20 cellular contexts compared by ENCODE assay signal in the genomic region with DNA sequence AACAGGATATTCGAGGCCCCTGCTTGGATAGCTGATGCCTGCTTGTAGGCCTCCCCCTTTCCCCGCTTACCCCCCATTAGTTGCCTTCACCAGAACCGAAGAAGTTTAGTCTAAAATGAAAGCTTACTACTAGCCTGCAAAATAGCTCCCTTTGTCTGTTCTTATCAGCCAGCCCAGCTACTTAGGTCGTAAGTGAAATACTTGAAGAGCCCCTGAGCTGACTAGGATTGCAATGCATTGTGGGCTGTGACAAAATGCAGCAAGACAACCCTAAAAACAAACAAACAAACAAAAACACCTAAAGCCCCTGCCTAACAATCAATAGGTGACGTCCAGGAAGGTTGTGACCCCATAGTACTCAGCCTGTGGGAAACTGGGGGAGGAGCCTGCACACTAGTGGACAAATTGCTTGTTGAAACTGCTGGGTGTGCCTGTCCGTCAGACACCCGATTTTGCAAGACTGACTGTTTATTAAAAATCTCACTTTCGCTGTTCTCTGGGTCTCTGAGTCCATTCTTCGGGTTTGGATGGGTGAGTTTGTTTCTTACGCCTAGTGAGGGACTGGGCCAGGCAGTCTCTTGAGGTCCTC.
A peak's percentile ranks its signal among the peaks of the same experiment; 100 is the strongest.
DNase-seq lines count a peak whose midpoint lies in the region; ATAC-seq and TF ChIP-seq lines count a peak whose summit lies in the region.
"Had no signal": no experiment of that assay in that cellular context is flagged by ENCODE, and none has a peak within 500 bp of the region (broad histone marks: within the 10 kb centered on the region; RNA-seq: fewer than 3 reads in every experiment).

No MANE protein-coding gene starts in this region.

- POLR2A ChIA-PET in activated CD8-positive, alpha-beta T cell treated with anti-CD3 and anti-CD28 coated beads, Interleukin-2, amount 10 ng/mL, durations not matched to agents 7 days and 5 days (lab: Charles Lee) = interaction anchor here (0.6 to 1.6 kb wide), 3 partner anchors 31 to 212 kb away, joined by 3 to 6 read pairs (median 4); a partner anchor contains a TSS
- POLR2A ChIA-PET in activated CD8-positive, alpha-beta T cell treated with anti-CD3 and anti-CD28 coated beads for 36 hours (lab: Charles Lee) = interaction anchor here (0.6 to 9.6 kb wide), 3 partner anchors 9 to 205 kb away, joined by 3 to 116 read pairs (median 14); a partner anchor contains a TSS

- no peak for TF ChIP-seq CTCF in activated CD8-positive, alpha-beta T cell treated with anti-CD3 and anti-CD28 coated beads for 36 hours (IDR thresholded peaks at IDR 0.05)
- TF ChIP-seq CTCF in upper lobe of right lung (IDR thresholded peaks at IDR 0.05) = no peak

- peaks cover 39% of the 10 kb centered on the region for H3K4me1 Mint-ChIP-seq in activated CD8-positive, alpha-beta T cell treated with anti-CD3 and anti-CD28 coated beads, Interleukin-2, amount 10 ng/mL, durations not matched to agents 7 days and 5 days (ENCODE audit: low read depth)
- H3K4me1 Mint-ChIP-seq in activated CD8-positive, alpha-beta T cell treated with anti-CD3 and anti-CD28 coated beads for 36 hours (ENCODE audit: low read depth) = peaks cover 47% of the 10 kb centered on the region

- 80 to 81% methylated on average over 5 to 7 of the region's 10 CpGs for WGBS in mesodermal cell (ENCODE audit: insufficient coverage in 2 of 2), 2 experiments

- peak; percentile 19 for DNase-seq in activated CD8-positive, alpha-beta T cell treated with anti-CD3 and anti-CD28 coated beads, Interleukin-2, amount 10 ng/mL, durations not matched to agents 7 days and 5 days
- no peak for DNase-seq in activated CD8-positive, alpha-beta T cell treated with anti-CD3 and anti-CD28 coated beads for 36 hours
- DNase-seq in amniotic epithelial cell (ENCODE audit: low read depth) = peak; percentile 2
- no peak for DNase-seq in upper lobe of right lung
- no peak for DNase-seq in NCI-H1694 treated with DMSO at 0.1 percent for 48 hours (lab: John Stamatoyannopoulos, UW)
- no peak for DNase-seq in stimulated activated CD4-positive, alpha-beta T cell treated with anti-CD3 and anti-CD28 coated beads, Interleukin-15, amount 100 ng/mL, for 24 hours
- DNase-seq: activated effector memory CD4-positive, alpha-beta T cell treated with Interleukin-2 at 50 U/mL for 16 hours; anterior cingulate cortex; CD4-positive, alpha-beta memory T cell; cerebellar nuclear complex; DMS53; effector memory CD4-positive, alpha-beta T cell had no signal

- intact Hi-C loops in activated CD8-positive, alpha-beta T cell treated with anti-CD3 and anti-CD28 coated beads for 36 hours (cut with micrococcal nuclease) = loop anchor here (5.0 kb wide), 2 partner anchors 110 to 205 kb away; a partner anchor contains a TSS
- intact Hi-C loops in upper lobe of right lung (cut with DNase I) = no loop called here

- H3K27me3 ChIP-seq in upper lobe of right lung = no peaks in the 10 kb centered on the region
- H3K27me3 ChIP-seq: SJSA1 had no signal

- ATAC-seq in activated CD8-positive, alpha-beta T cell treated with anti-CD3 and anti-CD28 coated beads, Interleukin-2, amount 10 ng/mL, durations not matched to agents 7 days and 5 days = no peak
- ATAC-seq in activated CD8-positive, alpha-beta T cell treated with anti-CD3 and anti-CD28 coated beads for 36 hours = no peak
- ATAC-seq in upper lobe of right lung (peak; percentile 42), HG03045 (IDR thresholded peaks at IDR 0.05; ENCODE audit: unreplicated experiment) (no peak)
- ATAC-seq: activated CD4-positive, CD25-positive, alpha-beta regulatory T cell treated with anti-CD3 and anti-CD28 coated beads, Interleukin-2, amount 50 U/mL, for 24 hours; natural killer cell treated with Interleukin-12 subunit alpha and Interleukin-12 subunit beta and Interleukin-15 and Interleukin-18, amount 100 ng/mL, for 72 hours had no signal

- H3K4me3 ChIP-seq in mesodermal cell (ENCODE audit: extremely low read depth, insufficient read depth, low read length, poor library complexity, severe bottlenecking) (no peak overlapping the region), upper lobe of right lung (no peak overlapping the region)
- H3K4me3 ChIP-seq: lung, prostate gland, SJSA1 had no signal

- no peaks in the 10 kb centered on the region for H3K9me3 Mint-ChIP-seq in activated CD8-positive, alpha-beta T cell treated with anti-CD3 and anti-CD28 coated beads, Interleukin-2, amount 10 ng/mL, durations not matched to agents 7 days and 5 days (ENCODE audit: insufficient read depth)
- no peaks in the 10 kb centered on the region for H3K9me3 Mint-ChIP-seq in activated CD8-positive, alpha-beta T cell treated with anti-CD3 and anti-CD28 coated beads for 36 hours
- H3K9me3 Mint-ChIP-seq: CD4-positive, alpha-beta memory T cell; natural killer cell treated with Interleukin-12 subunit alpha and Interleukin-12 subunit beta and Interleukin-15 and Interleukin-18, amount 100 ng/mL, for 72 hours; T-helper 2 cell treated with Interferon-gamma antibody and Interleukin-4, amounts not matched to agents 5 μg/mL and 100 μg/mL, for 36 hours had no signal

- H3K27me3 Mint-ChIP-seq in activated CD8-positive, alpha-beta T cell treated with anti-CD3 and anti-CD28 coated beads, Interleukin-2, amount 10 ng/mL, durations not matched to agents 7 days and 5 days (ENCODE audit: low read depth) = no peaks in the 10 kb centered on the region
- H3K27me3 Mint-ChIP-seq in activated CD8-positive, alpha-beta T cell treated with anti-CD3 and anti-CD28 coated beads for 36 hours = no peaks in the 10 kb centered on the region
- H3K27me3 Mint-ChIP-seq: CD4-positive, alpha-beta memory T cell; natural killer cell treated with Interleukin-12 subunit alpha and Interleukin-12 subunit beta and Interleukin-15 and Interleukin-18, amount 100 ng/mL, for 72 hours had no signal

- H3K4me3 Mint-ChIP-seq in activated CD8-positive, alpha-beta T cell treated with anti-CD3 and anti-CD28 coated beads, Interleukin-2, amount 10 ng/mL, durations not matched to agents 7 days and 5 days = no peak overlapping the region
- no peak overlapping the region for H3K4me3 Mint-ChIP-seq in activated CD8-positive, alpha-beta T cell treated with anti-CD3 and anti-CD28 coated beads for 36 hours
- H3K4me3 Mint-ChIP-seq: CD4-positive, alpha-beta memory T cell; natural killer cell treated with Interleukin-12 subunit alpha and Interleukin-12 subunit beta and Interleukin-15 and Interleukin-18, amount 100 ng/mL, for 72 hours; T-helper 2 cell treated with Interferon-gamma antibody and Interleukin-4, amounts not matched to agents 5 μg/mL and 100 μg/mL, for 36 hours had no signal

- no peaks in the 10 kb centered on the region for H3K36me3 Mint-ChIP-seq in activated CD8-positive, alpha-beta T cell treated with anti-CD3 and anti-CD28 coated beads, Interleukin-2, amount 10 ng/mL, durations not matched to agents 7 days and 5 days (ENCODE audit: low read depth)
- no peaks in the 10 kb centered on the region for H3K36me3 Mint-ChIP-seq in activated CD8-positive, alpha-beta T cell treated with anti-CD3 and anti-CD28 coated beads for 36 hours (ENCODE audit: low read depth)
- H3K36me3 Mint-ChIP-seq: CD4-positive, alpha-beta memory T cell; natural killer cell treated with Interleukin-12 subunit alpha and Interleukin-12 subunit beta and Interleukin-15 and Interleukin-18, amount 100 ng/mL, for 72 hours had no signal

- CTCF ChIA-PET in activated CD8-positive, alpha-beta T cell treated with anti-CD3 and anti-CD28 coated beads, Interleukin-2, amount 10 ng/mL, durations not matched to agents 7 days and 5 days (lab: Charles Lee) = interaction anchor here (1.2 to 6.0 kb wide), 8 partner anchors 30 to 217 kb away, joined by 3 to 85 read pairs (median 12); a partner anchor contains a TSS
- CTCF ChIA-PET in activated CD8-positive, alpha-beta T cell treated with anti-CD3 and anti-CD28 coated beads for 36 hours (lab: Charles Lee) = interaction anchor here (1.0 to 4.3 kb wide), 4 partner anchors 18 to 203 kb away, joined by 3 to 30 read pairs (median 14); no protein-coding TSS in a partner anchor

- H3K27ac Mint-ChIP-seq in activated CD8-positive, alpha-beta T cell treated with anti-CD3 and anti-CD28 coated beads, Interleukin-2, amount 10 ng/mL, durations not matched to agents 7 days and 5 days = no peak overlapping the region
- no peak overlapping the region for H3K27ac Mint-ChIP-seq in activated CD8-positive, alpha-beta T cell treated with anti-CD3 and anti-CD28 coated beads for 36 hours
- H3K27ac Mint-ChIP-seq: T-helper 2 cell treated with Interferon-gamma antibody and Interleukin-4, amounts not matched to agents 5 μg/mL and 100 μg/mL, for 36 hours had no signal

- H3K9me3 ChIP-seq in mesodermal cell (ENCODE audit: control insufficient read depth, low read length) = no peaks in the 10 kb centered on the region
- H3K9me3 ChIP-seq in upper lobe of right lung = no peaks in the 10 kb centered on the region
- H3K9me3 ChIP-seq: prostate gland, SJSA1 had no signal

- peaks cover 17% of the 10 kb centered on the region for H3K4me1 ChIP-seq in mesodermal cell (ENCODE audit: control insufficient read depth, insufficient read depth, low read length, poor library complexity, severe bottlenecking)
- peaks cover 11% of the 10 kb centered on the region for H3K4me1 ChIP-seq in upper lobe of right lung
- H3K4me1 ChIP-seq: prostate gland, SJSA1 had no signal

- H3K27ac ChIP-seq in mesodermal cell (ENCODE audit: low read depth, low read length, severe bottlenecking) (peak overlapping the region; percentile 81), upper lobe of right lung (peak overlapping the region; percentile 3)
- H3K27ac ChIP-seq: prostate gland, SJSA1 had no signal

- H3K36me3 ChIP-seq in mesodermal cell (ENCODE audit: control insufficient read depth, insufficient read depth, low read length) (no peaks in the 10 kb centered on the region), upper lobe of right lung (no peaks in the 10 kb centered on the region)
- H3K36me3 ChIP-seq: prostate gland, SJSA1 had no signal

Comparison
In these comparisons a context has a peak if more than half of its experiments do, and no peak if none do; other contexts are left out.
1. DNase-seq: peak in activated CD8-positive, alpha-beta T cell treated with anti-CD3 and anti-CD28 coated beads, Interleukin-2, amount 10 ng/mL, durations not matched to agents 7 days and 5 days (single experiment) and amniotic epithelial cell (single experiment); none in activated CD8-positive, alpha-beta T cell treated with anti-CD3 and anti-CD28 coated beads for 36 hours (single experiment), upper lobe of right lung (single experiment), NCI-H1694 treated with DMSO at 0.1 percent for 48 hours (single experiment) and stimulated activated CD4-positive, alpha-beta T cell treated with anti-CD3 and anti-CD28 coated beads, Interleukin-15, amount 100 ng/mL, for 24 hours (single experiment).